26 cellular contexts compared by ENCODE assay signal in genomic region chr12:64735447-64735846, GRCh38.
"Had no signal": no experiment of that assay in that cellular context is flagged by ENCODE, and none has a peak within 500 bp of the region (broad histone marks: within the 10 kb centered on the region; RNA-seq: fewer than 3 reads in every experiment).

No MANE protein-coding gene starts in this region.

- H3K4me3 Mint-ChIP-seq: activated naive CD8-positive, alpha-beta T cell; natural killer cell; neural progenitor cell; stimulated activated naive B cell treated with anti-CD40 and anti-IgM and Interleukin-4, amounts not matched to agents 10 μg/mL and 1 μg/mL and 100 μg/mL, for 72 hours had no signal

- H3K4me1 ChIP-seq: body of pancreas, colonic mucosa, neural progenitor cell had no signal

- H3K27ac ChIP-seq: body of pancreas, colonic mucosa, gastrocnemius medialis, hepatocyte, neural progenitor cell, sigmoid colon, stomach, suprapubic skin, tibial artery, VCaP had no signal

- DNase-seq: activated CD4-positive, alpha-beta T cell treated with anti-CD3 and anti-CD28 coated beads for 48 hours; activated CD4-positive, alpha-beta T cell treated with anti-CD3 and anti-CD28 coated beads, Interleukin-2, amount 50 U/mL, for 48 hours; activated CD8-positive, alpha-beta memory T cell treated with anti-CD3 and anti-CD28 coated beads for 24 hours; activated effector memory CD4-positive, alpha-beta T cell treated with Interleukin-2 at 50 U/mL for 16 hours; activated naive CD4-positive, alpha-beta T cell treated with Interleukin-2 at 50 U/mL for 16 hours; body of pancreas; cerebellar nuclear complex; colonic mucosa; effector memory CD4-positive, alpha-beta T cell; erythroblast; gastrocnemius medialis; glutamatergic neuron; left cardiac atrium; mammary epithelial cell; natural killer cell; sigmoid colon; stimulated activated CD4-positive, alpha-beta T cell treated with anti-CD3 and anti-CD28 coated beads, Interleukin-1b, Interleukin-23, amount 100 ng/mL, for 48 hours; stimulated activated naive B cell treated with anti-CD40 and anti-IgM and Interleukin-4, amounts not matched to agents 10 μg/mL and 1 μg/mL and 100 μg/mL, for 72 hours; stomach; tibial artery had no signal

- H2AFZ ChIP-seq: hepatocyte, neural progenitor cell had no signal

- H3K4me3 ChIP-seq: body of pancreas, colonic mucosa, gastrocnemius medialis, hepatocyte, neural progenitor cell, sigmoid colon, smooth muscle cell, stomach, suprapubic skin, tibial artery had no signal

- H3K79me2 ChIP-seq: hepatocyte had no signal

- H3K9me3 Mint-ChIP-seq: natural killer cell; neural progenitor cell; stimulated activated naive B cell treated with anti-CD40 and anti-IgM and Interleukin-4, amounts not matched to agents 10 μg/mL and 1 μg/mL and 100 μg/mL, for 72 hours had no signal

- H3K27me3 Mint-ChIP-seq: activated naive CD8-positive, alpha-beta T cell; stimulated activated naive B cell treated with anti-CD40 and anti-IgM and Interleukin-4, amounts not matched to agents 10 μg/mL and 1 μg/mL and 100 μg/mL, for 72 hours had no signal

- H3K4me1 Mint-ChIP-seq: neural progenitor cell had no signal

- H3K9me3 ChIP-seq: body of pancreas, colonic mucosa, gastrocnemius medialis, sigmoid colon, stomach, suprapubic skin, tibial artery had no signal

- H3K27ac Mint-ChIP-seq: natural killer cell, neural progenitor cell had no signal

- H3K27me3 ChIP-seq: body of pancreas, colonic mucosa, gastrocnemius medialis, hepatocyte, neural progenitor cell, sigmoid colon, stomach, suprapubic skin, tibial artery had no signal

- H3K36me3 ChIP-seq: colonic mucosa, neural progenitor cell had no signal

- H3K4me2 ChIP-seq: hepatocyte, neural progenitor cell, smooth muscle cell had no signal
